ENCODE assay signal across 18 cellular contexts in genomic region chr5:150214289-150214688, GRCh38. TPM values are rescaled to one million over a fixed set of nuclear protein-coding genes. Genes with fewer than 3 reads are reported as not detected.
DNase-seq lines count a peak whose midpoint lies in the region; ATAC-seq and TF ChIP-seq lines count a peak whose summit lies in the region.
"Had no signal": no experiment of that assay in that cellular context is flagged by ENCODE, and none has a peak within 500 bp of the region (broad histone marks: within the 10 kb centered on the region; RNA-seq: fewer than 3 reads in every experiment).

No MANE protein-coding gene starts in this region.

- peak overlapping the region; percentile 43 for H3K27ac Mint-ChIP-seq in mesothelial cell of epicardium
- H3K27ac Mint-ChIP-seq in glutamatergic neuron (ENCODE audit: unreplicated experiment) = no peak overlapping the region
- H3K27ac Mint-ChIP-seq: activated CD4-positive, alpha-beta T cell treated with anti-CD3 and anti-CD28 coated beads, Interleukin-2, amount 10 ng/mL, durations not matched to agents 24 days and 14 days; T-helper 1 cell treated with Interleukin-12 subunit alpha and Interleukin-12 subunit beta and Interleukin-4 antibody, amounts not matched to agents 30 μg/mL and 1 μg/mL, for 36 hours had no signal

- DNase-seq in Right ventricle myocardium inferior (ENCODE audit: missing footprints) = no peak
- DNase-seq in cardiac septum (ENCODE audit: low spot score) = no peak
- DNase-seq in fibroblast of mammary gland (ENCODE audit: low read depth) = peak; percentile 95
- no peak for DNase-seq in mesothelial cell of epicardium (ENCODE audit: low spot score in 2 of 2, unreplicated experiment in 2 of 2)
- no peak for DNase-seq in NCI-H2196 treated with DMSO at 0.1 percent for 48 hours (lab: John Stamatoyannopoulos, UW; ENCODE audit: unreplicated experiment)
- DNase-seq in activated gamma-delta T cell treated with Interleukin-2 at 50 U/mL for 16 hours = no peak
- no peak for DNase-seq in glutamatergic neuron
- DNase-seq: activated CD4-positive, alpha-beta T cell treated with anti-CD3 and anti-CD28 coated beads, Interleukin-2, amount 10 ng/mL, durations not matched to agents 24 days and 14 days; activated T-cell treated with anti-CD3 and anti-CD28 coated beads, Interleukin-2, amount 50 U/mL, for 48 hours; adrenal gland; Caco-2; NCI-H187 treated with DMSO at 0.1 percent for 48 hours; NCI-H526; Peyer's patch; stimulated activated naive CD8-positive, alpha-beta T cell treated with anti-CD3 and anti-CD28 coated beads, Interleukin-15, Interleukin-2, amounts not matched to agents 100 U/mL and 50 U/mL, for 24 hours had no signal

- no peak overlapping the region for H3K4me3 Mint-ChIP-seq in mesothelial cell of epicardium
- H3K4me3 Mint-ChIP-seq in glutamatergic neuron (ENCODE audit: unreplicated experiment) = no peak overlapping the region
- H3K4me3 Mint-ChIP-seq: activated CD4-positive, alpha-beta T cell treated with anti-CD3 and anti-CD28 coated beads, Interleukin-2, amount 10 ng/mL, durations not matched to agents 24 days and 14 days; T-helper 1 cell treated with Interleukin-12 subunit alpha and Interleukin-12 subunit beta and Interleukin-4 antibody, amounts not matched to agents 30 μg/mL and 1 μg/mL, for 36 hours had no signal

- H3K4me1 Mint-ChIP-seq in mesothelial cell of epicardium (peaks cover 9% of the 10 kb centered on the region), glutamatergic neuron (ENCODE audit: low read depth, unreplicated experiment) (no peaks in the 10 kb centered on the region)

- H3K36me3 Mint-ChIP-seq in mesothelial cell of epicardium = no peaks in the 10 kb centered on the region
- no peaks in the 10 kb centered on the region for H3K36me3 Mint-ChIP-seq in glutamatergic neuron (ENCODE audit: unreplicated experiment)

- intact Hi-C loops in Right ventricle myocardium inferior (cut with DNase I) (no loop called here), cardiac septum (cut with DNase I) (no loop called here)

- H3K4me3 ChIP-seq in fibroblast of mammary gland (ENCODE audit: control insufficient read depth, low read depth, low read length) = no peak overlapping the region
- H3K4me3 ChIP-seq: adrenal gland, Peyer's patch had no signal

- H3K9me3 Mint-ChIP-seq in mesothelial cell of epicardium (no peaks in the 10 kb centered on the region), glutamatergic neuron (ENCODE audit: unreplicated experiment) (peaks cover 4% of the 10 kb centered on the region)
- H3K9me3 Mint-ChIP-seq: activated CD4-positive, alpha-beta T cell treated with anti-CD3 and anti-CD28 coated beads, Interleukin-2, amount 10 ng/mL, durations not matched to agents 24 days and 14 days; T-helper 1 cell treated with Interleukin-12 subunit alpha and Interleukin-12 subunit beta and Interleukin-4 antibody, amounts not matched to agents 30 μg/mL and 1 μg/mL, for 36 hours had no signal

- ATAC-seq in Right ventricle myocardium inferior = peak; percentile 27
- no peak for ATAC-seq in HG03159 (IDR thresholded peaks at IDR 0.05; ENCODE audit: unreplicated experiment)
- ATAC-seq: stimulated activated naive CD8-positive, alpha-beta T cell treated with anti-CD3 and anti-CD28 coated beads, Interleukin-15, Interleukin-2, amounts not matched to agents 100 U/mL and 50 U/mL, for 24 hours had no signal

- TF ChIP-seq CTCF in fibroblast of mammary gland (conservative IDR thresholded peaks at IDR 0.05; ENCODE audit: control insufficient read depth, insufficient read depth, low read depth, low read length) = peak; percentile 38
- no peak for TF ChIP-seq CTCF in mesothelial cell of epicardium (IDR thresholded peaks at IDR 0.05; ENCODE audit: unreplicated experiment)
- TF ChIP-seq CTCF in glutamatergic neuron (IDR thresholded peaks at IDR 0.05; ENCODE audit: partially characterized antibody, unreplicated experiment) = no peak

- H3K27me3 Mint-ChIP-seq in mesothelial cell of epicardium (ENCODE audit: low read depth) (peaks cover 2% of the 10 kb centered on the region), glutamatergic neuron (ENCODE audit: unreplicated experiment) (peaks cover 6% of the 10 kb centered on the region)

RNA-seq across cellular contexts. Expression of gene SLC6A7, which starts 24.4 kb away (rescaled TPM):
- total RNA-seq in Right ventricle myocardium inferior (not detected), cardiac septum (not detected), mesothelial cell of epicardium (not detected in 3 replicates), glutamatergic neuron (ENCODE audit: unreplicated experiment) (not detected)
- total RNA-seq: activated CD4-positive, alpha-beta T cell treated with anti-CD3 and anti-CD28 coated beads, Interleukin-2, amount 10 ng/mL, durations not matched to agents 24 days and 14 days; adrenal gland; Caco-2; glomerular endothelial cell had no signal

RNA-seq across cellular contexts. Expression of gene CDX1, which starts 47.7 kb away (rescaled TPM):
- not detected for total RNA-seq in Right ventricle myocardium inferior
- 0.16 TPM for total RNA-seq in cardiac septum
- 0.51 to 1.1 TPM (median 0.68 TPM) in 3 replicates for total RNA-seq in mesothelial cell of epicardium
- not detected for total RNA-seq in glutamatergic neuron (ENCODE audit: unreplicated experiment)
- total RNA-seq: activated CD4-positive, alpha-beta T cell treated with anti-CD3 and anti-CD28 coated beads, Interleukin-2, amount 10 ng/mL, durations not matched to agents 24 days and 14 days; glomerular endothelial cell had no signal

RNA-seq across cellular contexts. Expression of gene PDGFRB, which starts 58.6 kb away (rescaled TPM):
- total RNA-seq in Right ventricle myocardium inferior (57.2 TPM), cardiac septum (54.6 TPM), mesothelial cell of epicardium (100 to 105 TPM (median 102 TPM) in 3 replicates), glutamatergic neuron (ENCODE audit: unreplicated experiment) (2.9 TPM)

Comparison
In these comparisons a context has a peak if more than half of its experiments do, and no peak if none do; other contexts are left out.
1. RNA of gene PDGFRB, which starts 58.6 kb away (total RNA-seq): 100 to 105 TPM in mesothelial cell of epicardium, 57.2 TPM in Right ventricle myocardium inferior (single experiment) and 54.6 TPM in cardiac septum (single experiment); 2.9 TPM in glutamatergic neuron (single experiment); every median in the first group is over 10 times any median in the second.